16 cellular contexts compared by ENCODE assay signal in the genomic region with DNA sequence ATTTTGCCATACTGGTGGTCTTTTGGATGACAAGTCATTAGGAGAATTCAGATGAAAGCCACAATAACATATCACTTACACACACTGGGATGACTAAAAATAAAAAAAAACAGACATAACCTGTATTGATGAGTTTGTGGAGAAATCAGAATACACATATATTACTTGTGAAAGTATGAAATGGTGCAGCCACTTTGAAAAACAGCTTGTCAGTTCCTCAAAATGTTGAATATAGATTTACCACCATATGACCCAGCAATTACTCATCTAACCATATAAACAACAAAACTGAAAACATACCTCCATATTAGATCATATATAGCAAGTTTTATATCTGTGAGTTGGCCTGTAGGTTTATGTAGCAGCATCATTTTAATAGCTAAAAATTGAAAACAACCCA.
"Had no signal": no experiment of that assay in that cellular context is flagged by ENCODE, and none has a peak within 500 bp of the region (broad histone marks: within the 10 kb centered on the region; RNA-seq: fewer than 3 reads in every experiment).

No MANE protein-coding gene starts in this region.

- H3K27ac ChIP-seq: coronary artery, lower lobe of right lung, parathyroid adenoma had no signal

- H3K79me2 ChIP-seq: parathyroid adenoma had no signal

- ATAC-seq: activated CD4-positive, CD25-positive, alpha-beta regulatory T cell treated with anti-CD3 and anti-CD28 coated beads, Interleukin-2, amount 50 U/mL, for 24 hours; body of pancreas; left colon; lower lobe of right lung; stimulated activated memory B cell treated with anti-CD40 and anti-IgM and Interleukin-4, amounts not matched to agents 10 μg/mL and 1 μg/mL and 100 μg/mL, for 72 hours had no signal

- DNase-seq: activated naive CD8-positive, alpha-beta T cell treated with anti-CD3 and anti-CD28 coated beads for 36 hours; amygdala; body of pancreas; central memory CD4-positive, alpha-beta T cell; effector CD4-positive, alpha-beta T cell; foreskin melanocyte; head of caudate nucleus; left colon; lower lobe of right lung; midbrain; stimulated activated CD4-positive, alpha-beta T cell treated with anti-CD3 and anti-CD28 coated beads, Interleukin-12 subunit alpha, Interleukin-12 subunit beta, amount 100 ng/mL, for 4 hours; stimulated activated CD4-positive, alpha-beta T cell treated with anti-CD3 and anti-CD28 coated beads, Interleukin-2, amount 100 ng/mL, for 48 hours had no signal

- H3K4me3 ChIP-seq: body of pancreas, coronary artery, lower lobe of right lung had no signal

- H2AFZ ChIP-seq: parathyroid adenoma had no signal

- H3K36me3 ChIP-seq: lower lobe of right lung had no signal

- H3K27me3 ChIP-seq: body of pancreas had no signal

- H3K4me1 ChIP-seq: lower lobe of right lung, parathyroid adenoma had no signal
